Comparison of ENCODE assay signal across 18 cellular contexts in genomic region chr6:105493776-105494175, GRCh38.
DNase-seq lines count a peak whose midpoint lies in the region; ATAC-seq lines count a peak whose summit lies in the region.
"Had no signal": no experiment of that assay in that cellular context is flagged by ENCODE, and none has a peak within 500 bp of the region (broad histone marks: within the 10 kb centered on the region; RNA-seq: fewer than 3 reads in every experiment).

No MANE protein-coding gene starts in this region.

- no peak overlapping the region for H2BK120ac ChIP-seq in neuronal stem cell (ENCODE audit: low read depth, low read length)

- H2BK12ac ChIP-seq in neuronal stem cell (ENCODE audit: low read length) = no peak overlapping the region

- no peak overlapping the region for H3K27ac ChIP-seq in neuronal stem cell (replicated peaks; ENCODE audit: low read length)
- H3K27ac ChIP-seq: coronary artery, epithelial cell of prostate, left lung had no signal

- no peak overlapping the region for H3K14ac ChIP-seq in neuronal stem cell (ENCODE audit: low read length)

- no peaks in the 10 kb centered on the region for H3K27me3 Mint-ChIP-seq in activated T-cell treated with anti-CD3 and anti-CD28 coated beads, Interleukin-2, amount 50 U/mL, for 72 hours (ENCODE audit: low read depth)
- H3K27me3 Mint-ChIP-seq in activated T-cell treated with anti-CD3 and anti-CD28 coated beads, Interleukin-2, amount 50 U/mL, for 4 hours (ENCODE audit: low read depth) = no peaks in the 10 kb centered on the region
- no peaks in the 10 kb centered on the region for H3K27me3 Mint-ChIP-seq in activated naive CD8-positive, alpha-beta T cell treated with anti-CD3 and anti-CD28 coated beads for 36 hours
- H3K27me3 Mint-ChIP-seq: CD4-positive, CD25-positive, alpha-beta regulatory T cell had no signal

- H4K8ac ChIP-seq in neuronal stem cell (ENCODE audit: low read depth, low read length) = no peak overlapping the region

- no peaks in the 10 kb centered on the region for H3K27me3 ChIP-seq in neuronal stem cell (ENCODE audit: control insufficient read depth in 3 of 3, insufficient read depth in 3 of 3, low read depth in 1 of 3, low read length in 3 of 3)
- H3K27me3 ChIP-seq: left lung had no signal

- H3K79me1 ChIP-seq in neuronal stem cell (ENCODE audit: low read depth, low read length) = no peaks in the 10 kb centered on the region

- H2AFZ ChIP-seq in neuronal stem cell (ENCODE audit: low read length) = peak overlapping the region; percentile 14

- H3K27ac Mint-ChIP-seq in activated T-cell treated with anti-CD3 and anti-CD28 coated beads, Interleukin-2, amount 50 U/mL, for 72 hours = peak overlapping the region; percentile 77
- no peak overlapping the region for H3K27ac Mint-ChIP-seq in activated naive CD8-positive, alpha-beta T cell treated with anti-CD3 and anti-CD28 coated beads for 36 hours
- H3K27ac Mint-ChIP-seq: activated naive CD4-positive, alpha-beta T cell treated with anti-CD3 and anti-CD28 coated beads, Interleukin-2, amount 50 U/mL, for 72 hours had no signal

- peak overlapping the region in 1 of 2 donors; percentile 66 for H3K4me3 Mint-ChIP-seq in activated T-cell treated with anti-CD3 and anti-CD28 coated beads, Interleukin-2, amount 50 U/mL, for 72 hours
- no peak overlapping the region for H3K4me3 Mint-ChIP-seq in activated T-cell treated with anti-CD3 and anti-CD28 coated beads, Interleukin-2, amount 50 U/mL, for 4 hours
- no peak overlapping the region for H3K4me3 Mint-ChIP-seq in activated naive CD8-positive, alpha-beta T cell treated with anti-CD3 and anti-CD28 coated beads for 36 hours
- H3K4me3 Mint-ChIP-seq: CD4-positive, CD25-positive, alpha-beta regulatory T cell; T-helper 2 cell treated with Interferon-gamma antibody and Interleukin-4, amounts not matched to agents 5 μg/mL and 100 μg/mL, for 36 hours had no signal

- no peaks in the 10 kb centered on the region for H3K36me3 Mint-ChIP-seq in activated T-cell treated with anti-CD3 and anti-CD28 coated beads, Interleukin-2, amount 50 U/mL, for 72 hours (ENCODE audit: insufficient read depth in 2 of 2)
- H3K36me3 Mint-ChIP-seq in activated T-cell treated with anti-CD3 and anti-CD28 coated beads, Interleukin-2, amount 50 U/mL, for 4 hours (ENCODE audit: insufficient read depth) = no peaks in the 10 kb centered on the region
- no peaks in the 10 kb centered on the region for H3K36me3 Mint-ChIP-seq in activated naive CD8-positive, alpha-beta T cell treated with anti-CD3 and anti-CD28 coated beads for 36 hours
- H3K36me3 Mint-ChIP-seq: activated naive CD4-positive, alpha-beta T cell treated with anti-CD3 and anti-CD28 coated beads, Interleukin-2, amount 50 U/mL, for 72 hours; CD4-positive, CD25-positive, alpha-beta regulatory T cell had no signal

- no CpG with 5 or more reads among the region's 2 CpGs for WGBS in neuronal stem cell (ENCODE audit: extremely low coverage in 2 of 2, insufficient read length in 2 of 2, insufficient replicate concordance in 1 of 2), 2 donors

- H2AK5ac ChIP-seq in neuronal stem cell (ENCODE audit: low read depth, low read length) = no peak overlapping the region

- no peak overlapping the region for H3K4me3 ChIP-seq in neuronal stem cell (ENCODE audit: low read length in 2 of 2)
- H3K4me3 ChIP-seq: coronary artery, left lung had no signal

- ATAC-seq in activated T-cell treated with anti-CD3 and anti-CD28 coated beads, Interleukin-2, amount 50 U/mL, for 72 hours (replicated peaks in 1 of 2) = no peak
- no peak for ATAC-seq in activated T-cell treated with anti-CD3 and anti-CD28 coated beads, Interleukin-2, amount 50 U/mL, for 4 hours
- ATAC-seq in GM21737 (IDR thresholded peaks at IDR 0.05; ENCODE audit: unreplicated experiment) (peak; percentile 16), HG03460 (IDR thresholded peaks at IDR 0.05; ENCODE audit: unreplicated experiment) (peak; percentile 24)
- ATAC-seq: left lung had no signal

- H2BK5ac ChIP-seq in neuronal stem cell (ENCODE audit: low read length) = no peak overlapping the region

- H3K9me3 Mint-ChIP-seq in activated T-cell treated with anti-CD3 and anti-CD28 coated beads, Interleukin-2, amount 50 U/mL, for 72 hours = peaks cover 0 to 2% of the 10 kb centered on the region in 2 donors
- H3K9me3 Mint-ChIP-seq in activated T-cell treated with anti-CD3 and anti-CD28 coated beads, Interleukin-2, amount 50 U/mL, for 4 hours = no peaks in the 10 kb centered on the region
- H3K9me3 Mint-ChIP-seq in activated naive CD8-positive, alpha-beta T cell treated with anti-CD3 and anti-CD28 coated beads for 36 hours = no peaks in the 10 kb centered on the region

- no peak overlapping the region for H4K91ac ChIP-seq in neuronal stem cell (ENCODE audit: low read depth, low read length, poor library complexity)

- H3K4me1 Mint-ChIP-seq in activated T-cell treated with anti-CD3 and anti-CD28 coated beads, Interleukin-2, amount 50 U/mL, for 72 hours (ENCODE audit: low read depth) = peaks cover 10% of the 10 kb centered on the region
- peaks cover 9% of the 10 kb centered on the region for H3K4me1 Mint-ChIP-seq in activated T-cell treated with anti-CD3 and anti-CD28 coated beads, Interleukin-2, amount 50 U/mL, for 4 hours (ENCODE audit: low read depth)
- peaks cover 2% of the 10 kb centered on the region for H3K4me1 Mint-ChIP-seq in activated naive CD8-positive, alpha-beta T cell treated with anti-CD3 and anti-CD28 coated beads for 36 hours

- DNase-seq in activated T-cell treated with anti-CD3 and anti-CD28 coated beads, Interleukin-2, amount 50 U/mL, for 72 hours = no peak
- no peak for DNase-seq in activated T-cell treated with anti-CD3 and anti-CD28 coated beads, Interleukin-2, amount 50 U/mL, for 4 hours
- no peak for DNase-seq in neuronal stem cell (ENCODE audit: low spot score)
- DNase-seq in activated naive CD8-positive, alpha-beta T cell treated with anti-CD3 and anti-CD28 coated beads for 36 hours = no peak
- no peak for DNase-seq in NOMO-1 treated with DMSO at 0.1 percent for 48 hours (lab: John Stamatoyannopoulos, UW; ENCODE audit: unreplicated experiment)
- DNase-seq in T1000 (lab: John Stamatoyannopoulos, UW) = no peak
- DNase-seq: foreskin melanocyte, Kasumi-1, left lung, NCI-H1417 treated with DMSO at 0.1 percent for 48 hours, NCI-H345 had no signal

- peaks cover 3 to 11% of the 10 kb centered on the region in 2 donors for H3K4me1 ChIP-seq in neuronal stem cell (ENCODE audit: control insufficient read depth in 2 of 2, insufficient read depth in 1 of 2, low read depth in 1 of 2, low read length in 2 of 2)

- no peak overlapping the region for H3K9ac ChIP-seq in neuronal stem cell (ENCODE audit: low read depth, low read length, poor library complexity)

- no peak overlapping the region for H3K4me2 ChIP-seq in neuronal stem cell (ENCODE audit: insufficient read depth, low read length, poor library complexity, severe bottlenecking)

- H3K23ac ChIP-seq in neuronal stem cell (ENCODE audit: low read depth, low read length, poor library complexity) = no peak overlapping the region

- H3K36me3 ChIP-seq in neuronal stem cell (replicated peaks in 1 of 2; ENCODE audit: control insufficient read depth in 2 of 2, insufficient read depth in 2 of 2, low read length in 2 of 2) = no peaks in the 10 kb centered on the region
- H3K36me3 ChIP-seq: left lung had no signal

- H3K18ac ChIP-seq in neuronal stem cell (ENCODE audit: low read length) = no peak overlapping the region

- no peak overlapping the region for H3K4ac ChIP-seq in neuronal stem cell (ENCODE audit: low read length)

- H2BK15ac ChIP-seq in neuronal stem cell (ENCODE audit: low read length) = no peak overlapping the region

- no peaks in the 10 kb centered on the region for H3K9me3 ChIP-seq in neuronal stem cell (replicated peaks in 1 of 2; ENCODE audit: control insufficient read depth in 2 of 2, insufficient read depth in 1 of 2, low read depth in 1 of 2, low read length in 2 of 2)
- H3K9me3 ChIP-seq: left lung had no signal

Comparison
In these comparisons a context has a peak if more than half of its experiments do, and no peak if none do; other contexts are left out.
1. ATAC-seq: peak in GM21737 (single experiment) and HG03460 (single experiment); none in activated T-cell treated with anti-CD3 and anti-CD28 coated beads, Interleukin-2, amount 50 U/mL, for 72 hours (0 of 2) and activated T-cell treated with anti-CD3 and anti-CD28 coated beads, Interleukin-2, amount 50 U/mL, for 4 hours (0 of 2).